ENCODE assay signal across 8 cellular contexts in the genomic region with DNA sequence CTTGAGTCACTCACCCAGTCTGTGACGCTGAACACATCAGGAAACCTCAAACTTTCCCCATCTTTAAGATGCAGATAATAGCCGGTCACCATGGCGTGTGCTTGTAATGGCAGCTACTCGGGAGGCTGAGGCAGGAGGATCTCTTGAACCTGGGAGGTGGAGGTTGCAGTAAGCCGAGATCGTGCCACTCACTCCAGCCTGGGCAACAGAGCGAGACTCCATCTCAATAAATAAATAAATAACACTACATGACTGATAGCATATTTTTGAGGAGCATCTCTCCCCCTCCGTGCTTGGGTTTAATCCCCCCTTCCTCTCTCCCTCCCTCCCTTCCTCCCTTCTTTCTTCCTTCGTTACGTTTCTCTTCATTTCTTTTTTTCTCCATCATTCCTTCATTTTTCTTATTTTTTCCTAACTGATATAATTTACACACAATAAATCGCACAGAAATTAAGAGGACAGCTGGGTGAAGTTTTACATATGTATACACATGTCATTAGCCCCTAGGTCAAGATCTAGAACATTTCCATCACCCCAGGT. TPM values are rescaled to one million over a fixed set of nuclear protein-coding genes. Genes with fewer than 3 reads are reported as not detected.
DNase-seq lines count a peak whose midpoint lies in the region; ATAC-seq and TF ChIP-seq lines count a peak whose summit lies in the region.

No MANE protein-coding gene starts in this region.

- ATAC-seq in GM19467 (IDR thresholded peaks at IDR 0.05; ENCODE audit: unreplicated experiment) (no peak), HG02588 (IDR thresholded peaks at IDR 0.05; ENCODE audit: unreplicated experiment) (no peak)

- no peaks in the 10 kb centered on the region for H3K27me3 ChIP-seq in duodenal mucosa (ENCODE audit: control insufficient read depth in 1 of 2, insufficient read depth in 2 of 2, low read length in 2 of 2)
- no peaks in the 10 kb centered on the region for H3K27me3 ChIP-seq in sigmoid colon

- no peak for TF ChIP-seq POLR2A in sigmoid colon (IDR thresholded peaks at IDR 0.05)

- no peak for TF ChIP-seq CTCF in sigmoid colon (IDR thresholded peaks at IDR 0.05)

- H3K27ac ChIP-seq in KOPT-K1 (ENCODE audit: low read depth, low read length, poor library complexity, severe bottlenecking) = peak overlapping the region; percentile 84
- H3K27ac ChIP-seq in duodenal mucosa (ENCODE audit: low read depth, low read length) = peak overlapping the region; percentile 94
- H3K27ac ChIP-seq in sigmoid colon = peak overlapping the region; percentile 76 to 84 (median 78)

- H3K4me3 ChIP-seq in duodenal mucosa (ENCODE audit: low read depth in 1 of 2, low read length in 2 of 2) (peak overlapping the region; percentile 59 to 80), sigmoid colon (peak overlapping the region in 2 of 4 donors; percentile 51)

- H3K9me3 ChIP-seq in KOPT-K1 (ENCODE audit: insufficient read depth, low read length, poor library complexity, severe bottlenecking) = no peaks in the 10 kb centered on the region
- H3K9me3 ChIP-seq in duodenal mucosa (ENCODE audit: control insufficient read depth in 1 of 2, low read length in 2 of 2) = no peaks in the 10 kb centered on the region
- H3K9me3 ChIP-seq in sigmoid colon = no peaks in the 10 kb centered on the region

- H3K36me3 ChIP-seq in KOPT-K1 (ENCODE audit: insufficient read depth, low read length) (no peaks in the 10 kb centered on the region), duodenal mucosa (ENCODE audit: control insufficient read depth in 1 of 2, insufficient read depth in 2 of 2, low read length in 2 of 2) (no peaks in the 10 kb centered on the region), sigmoid colon (no peaks in the 10 kb centered on the region)

- 86 to 88% methylated on average over 11 of the region's 11 CpGs for WGBS in sigmoid colon, 2 donors

- no peak for TF ChIP-seq EP300 in sigmoid colon (IDR thresholded peaks at IDR 0.05)

- intact Hi-C loops in sigmoid colon (cut with DNase I) = no loop called here

- H3K4me1 ChIP-seq in duodenal mucosa (ENCODE audit: control insufficient read depth in 1 of 2, insufficient read depth in 2 of 2, low read length in 2 of 2) = peaks cover 15 to 17% of the 10 kb centered on the region in 2 donors
- peaks cover 0 to 15% (median 2%) of the 10 kb centered on the region in 4 donors for H3K4me1 ChIP-seq in sigmoid colon

- peak overlapping the region; percentile 82 to 100 for H3K9ac ChIP-seq in duodenal mucosa (ENCODE audit: low read depth in 1 of 2, low read length in 2 of 2)

- DNase-seq in activated CD8-positive, alpha-beta memory T cell treated with anti-CD3 and anti-CD28 coated beads, Interleukin-2, amount 50 U/mL, for 1 hour (ENCODE audit: extremely low read depth) = peak; percentile 59
- DNase-seq in activated CD8-positive, alpha-beta memory T cell treated with anti-CD3 and anti-CD28 coated beads, Interleukin-2, amount 50 U/mL, for 48 hours = no peak
- DNase-seq in sigmoid colon = no peak
- DNase-seq in NCI-H1092 (lab: John Stamatoyannopoulos, UW) = no peak

RNA-seq across cellular contexts. Expression of a gene that starts 51.3 kb away (rescaled TPM):
- 10 to 100 TPM; 33.5 to 46.0 (median 38.3) TPM for total RNA-seq in sigmoid colon
- 100 to 1,000 TPM; 214 to 333 (median 262) TPM for polyA plus RNA-seq in sigmoid colon
